In the genomic region with DNA sequence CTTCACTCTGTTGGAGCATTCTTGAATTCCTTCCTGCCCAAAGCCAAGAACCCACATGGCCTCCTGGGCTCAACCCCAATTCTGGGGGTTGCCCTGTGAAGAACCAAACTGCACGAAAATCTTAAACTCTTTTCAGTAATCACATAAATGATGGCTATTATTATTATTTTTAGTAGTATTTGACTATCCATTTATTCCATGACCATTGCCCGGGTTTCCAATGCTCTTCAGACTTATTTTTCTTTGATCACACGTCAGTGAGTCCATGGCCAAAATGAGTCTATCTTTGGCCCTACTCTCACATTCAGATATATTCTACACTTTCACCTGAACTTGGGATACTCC, we compare ENCODE assay signal across 14 cellular contexts.
A peak's percentile ranks its signal among the peaks of the same experiment; 100 is the strongest.
DNase-seq lines count a peak whose midpoint lies in the region; ATAC-seq and TF ChIP-seq lines count a peak whose summit lies in the region.
"Had no signal": no experiment of that assay in that cellular context is flagged by ENCODE, and none has a peak within 500 bp of the region (broad histone marks: within the 10 kb centered on the region; RNA-seq: fewer than 3 reads in every experiment).

No MANE protein-coding gene starts in this region.

- POLR2A ChIA-PET in PC-3 (lab: Charles Lee; ENCODE audit: unreplicated experiment) = no interaction called here

- no peak for TF ChIP-seq POLR2A in thyroid gland (IDR thresholded peaks at IDR 0.05)

- H3F3A ChIP-seq in GM23338 (replicated peaks; ENCODE audit: low read depth) (no peaks in the 10 kb centered on the region), PC-3 (ENCODE audit: low read length, unreplicated experiment) (no peaks in the 10 kb centered on the region)

- H3K4me3 Mint-ChIP-seq in GM23338 (peak overlapping the region; percentile 12; the same call in 1 of the 3 replicates), endodermal cell (no peak overlapping the region)
- H3K4me3 Mint-ChIP-seq: CD14-positive monocyte had no signal

- TF ChIP-seq CTCF in GM23338 (conservative IDR thresholded peaks at IDR 0.05; ENCODE audit: low read depth in 2 of 2) = no peak
- no peak for TF ChIP-seq CTCF in PC-3 (conservative IDR thresholded peaks at IDR 0.05; ENCODE audit: low read depth, low read length)
- TF ChIP-seq CTCF in endodermal cell (conservative IDR thresholded peaks at IDR 0.05) = no peak
- no peak for TF ChIP-seq CTCF in thyroid gland (IDR thresholded peaks at IDR 0.05)

- H3K4me2 ChIP-seq in GM23338 (peak overlapping the region; percentile 6), PC-3 (ENCODE audit: low read length) (peak overlapping the region; percentile 44; the same call in 1 of the 2 replicates)

- peak overlapping the region; percentile 23; the same call in 1 of the 2 replicates for H3K9ac ChIP-seq in PC-3 (ENCODE audit: low read length)
- H3K9ac ChIP-seq in endodermal cell (ENCODE audit: extremely low read depth, low read length, poor library complexity, severe bottlenecking) = no peak overlapping the region

- H3K4me3 ChIP-seq in GM23338 = no peak overlapping the region
- H3K4me3 ChIP-seq in PC-3 (ENCODE audit: low read length) = no peak overlapping the region
- H3K4me3 ChIP-seq in endodermal cell (ENCODE audit: low read length) = no peak overlapping the region
- no peak overlapping the region for H3K4me3 ChIP-seq in skin epidermis
- no peak overlapping the region for H3K4me3 ChIP-seq in thyroid gland (replicated peaks in 1 of 3)

- H3K4me1 ChIP-seq in GM23338 (ENCODE audit: insufficient read depth) (peaks cover 13% of the 10 kb centered on the region), PC-3 (ENCODE audit: insufficient read depth, low read length) (peaks cover 27% of the 10 kb centered on the region), endodermal cell (ENCODE audit: control insufficient read depth, insufficient read depth, low read length) (no peaks in the 10 kb centered on the region), thyroid gland (no peaks in the 10 kb centered on the region)

- H3K27me3 Mint-ChIP-seq in GM23338 (ENCODE audit: insufficient read depth, low read depth, poor library complexity) = peaks cover 4% of the 10 kb centered on the region
- H3K27me3 Mint-ChIP-seq in endodermal cell (ENCODE audit: insufficient read depth) = no peaks in the 10 kb centered on the region

- H3K79me2 ChIP-seq in GM23338 (replicated peaks; ENCODE audit: insufficient read depth) (no peaks in the 10 kb centered on the region), PC-3 (ENCODE audit: low read length) (no peaks in the 10 kb centered on the region)

- H3K27me3 ChIP-seq in GM23338 (ENCODE audit: insufficient read depth) (no peaks in the 10 kb centered on the region), PC-3 (ENCODE audit: low read length) (no peaks in the 10 kb centered on the region), endodermal cell (ENCODE audit: control insufficient read depth, insufficient read depth, low read length, poor library complexity, severe bottlenecking) (no peaks in the 10 kb centered on the region), thyroid gland (no peaks in the 10 kb centered on the region)

- no peaks in the 10 kb centered on the region for H3K36me3 ChIP-seq in GM23338 (ENCODE audit: insufficient read depth)
- no peaks in the 10 kb centered on the region for H3K36me3 ChIP-seq in PC-3 (ENCODE audit: low read depth, low read length)
- no peaks in the 10 kb centered on the region for H3K36me3 ChIP-seq in endodermal cell (ENCODE audit: control insufficient read depth, insufficient read depth, low read length)
- no peaks in the 10 kb centered on the region for H3K36me3 ChIP-seq in thyroid gland

- H3K27ac Mint-ChIP-seq in GM23338 (peak overlapping the region; percentile 96), endodermal cell (peak overlapping the region; percentile 15)
- H3K27ac Mint-ChIP-seq: CD14-positive monocyte had no signal

- 93 to 100% methylated on average over 2 of the region's 3 CpGs for WGBS in endodermal cell (ENCODE audit: insufficient coverage in 1 of 2, insufficient read length in 1 of 2), 2 experiments
- 72 to 91% methylated on average over 3 of the region's 3 CpGs for WGBS in thyroid gland, 2 donors

- H3K9me2 ChIP-seq in GM23338 (ENCODE audit: insufficient read depth) = no peaks in the 10 kb centered on the region
- no peaks in the 10 kb centered on the region for H3K9me2 ChIP-seq in PC-3 (replicated peaks; ENCODE audit: low read length)

- H2AFZ ChIP-seq in GM23338 (no peak overlapping the region), PC-3 (ENCODE audit: low read length) (0 out of 2 replicates have a peak overlapping the region, but pooled peaks have one; percentile 21)

- H3K9me3 ChIP-seq in PC-3 (ENCODE audit: low read length) = no peaks in the 10 kb centered on the region
- H3K9me3 ChIP-seq in endodermal cell (ENCODE audit: control insufficient read depth, low read length) = peaks cover 7% of the 10 kb centered on the region
- no peaks in the 10 kb centered on the region for H3K9me3 ChIP-seq in thyroid gland

- peaks cover 30% of the 10 kb centered on the region for H3K4me1 Mint-ChIP-seq in GM23338
- peaks cover 3% of the 10 kb centered on the region for H3K4me1 Mint-ChIP-seq in endodermal cell
- H3K4me1 Mint-ChIP-seq: CD14-positive monocyte had no signal

- H4K20me1 ChIP-seq in GM23338 (replicated peaks; ENCODE audit: insufficient read depth) = no peaks in the 10 kb centered on the region
- H4K20me1 ChIP-seq in PC-3 (ENCODE audit: low read length) = no peaks in the 10 kb centered on the region

- DNase-seq in GM23338 (ENCODE audit: low spot score) (no peak), PC-3 (no peak), endodermal cell (no peak), NK-92 (lab: John Stamatoyannopoulos, UW; ENCODE audit: unreplicated experiment) (no peak), SHP77 treated with DMSO at 0.1 percent for 48 hours (lab: John Stamatoyannopoulos, UW) (no peak), thyroid gland (no peak)
- DNase-seq: ACHN, AML-193, NCI-H1436, NCI-H2171, NCI-H446 treated with DMSO at 0.1 percent for 48 hours, NCI-H748 treated with DMSO at 0.1 percent for 48 hours had no signal

- TSS peak; percentile 67 for BruUV-seq in PC-3 (replicated peaks; lab: Mats Ljungman, UMichigan)

- H3K36me3 Mint-ChIP-seq in GM23338 (ENCODE audit: low read depth) = peaks cover 37% of the 10 kb centered on the region
- peaks cover 10% of the 10 kb centered on the region for H3K36me3 Mint-ChIP-seq in endodermal cell (ENCODE audit: low read depth)
- H3K36me3 Mint-ChIP-seq: CD14-positive monocyte had no signal

- CTCF ChIA-PET in PC-3 (lab: Charles Lee) = no interaction called here

- H3K9me3 Mint-ChIP-seq in GM23338 (peaks cover 26% of the 10 kb centered on the region), endodermal cell (peaks cover 19% of the 10 kb centered on the region)

- H3K27ac ChIP-seq in GM23338 (ENCODE audit: low read depth) = peak overlapping the region; percentile 84
- peak overlapping the region; percentile 74 for H3K27ac ChIP-seq in PC-3 (ENCODE audit: low read length)
- no peak overlapping the region for H3K27ac ChIP-seq in endodermal cell (ENCODE audit: low read depth, low read length)
- peak overlapping the region in 11 of 21 experiments; percentile 4 to 71 (median 29) for H3K27ac ChIP-seq in skin epidermis
- H3K27ac ChIP-seq in thyroid gland = no peak overlapping the region

- intact Hi-C loops in PC-3 (cut with micrococcal nuclease) (no loop called here), thyroid gland (cut with DNase I) (no loop called here)

- no peak for ATAC-seq in GM23338
- ATAC-seq in PC-3 = no peak

TF ChIP-seq in GM23338, 12 proteins besides CTCF, POLR2A, EP300 and RAD21:
- no peak for TF ChIP-seq CREB1 (CRISPR knock-in tag; IDR thresholded peaks at IDR 0.05; ENCODE audit: low read depth)
- TF ChIP-seq EZH2phosphoT487 (IDR thresholded peaks at IDR 0.05; ENCODE audit: unreplicated experiment) = no peak
- TF ChIP-seq, protein P1, sequence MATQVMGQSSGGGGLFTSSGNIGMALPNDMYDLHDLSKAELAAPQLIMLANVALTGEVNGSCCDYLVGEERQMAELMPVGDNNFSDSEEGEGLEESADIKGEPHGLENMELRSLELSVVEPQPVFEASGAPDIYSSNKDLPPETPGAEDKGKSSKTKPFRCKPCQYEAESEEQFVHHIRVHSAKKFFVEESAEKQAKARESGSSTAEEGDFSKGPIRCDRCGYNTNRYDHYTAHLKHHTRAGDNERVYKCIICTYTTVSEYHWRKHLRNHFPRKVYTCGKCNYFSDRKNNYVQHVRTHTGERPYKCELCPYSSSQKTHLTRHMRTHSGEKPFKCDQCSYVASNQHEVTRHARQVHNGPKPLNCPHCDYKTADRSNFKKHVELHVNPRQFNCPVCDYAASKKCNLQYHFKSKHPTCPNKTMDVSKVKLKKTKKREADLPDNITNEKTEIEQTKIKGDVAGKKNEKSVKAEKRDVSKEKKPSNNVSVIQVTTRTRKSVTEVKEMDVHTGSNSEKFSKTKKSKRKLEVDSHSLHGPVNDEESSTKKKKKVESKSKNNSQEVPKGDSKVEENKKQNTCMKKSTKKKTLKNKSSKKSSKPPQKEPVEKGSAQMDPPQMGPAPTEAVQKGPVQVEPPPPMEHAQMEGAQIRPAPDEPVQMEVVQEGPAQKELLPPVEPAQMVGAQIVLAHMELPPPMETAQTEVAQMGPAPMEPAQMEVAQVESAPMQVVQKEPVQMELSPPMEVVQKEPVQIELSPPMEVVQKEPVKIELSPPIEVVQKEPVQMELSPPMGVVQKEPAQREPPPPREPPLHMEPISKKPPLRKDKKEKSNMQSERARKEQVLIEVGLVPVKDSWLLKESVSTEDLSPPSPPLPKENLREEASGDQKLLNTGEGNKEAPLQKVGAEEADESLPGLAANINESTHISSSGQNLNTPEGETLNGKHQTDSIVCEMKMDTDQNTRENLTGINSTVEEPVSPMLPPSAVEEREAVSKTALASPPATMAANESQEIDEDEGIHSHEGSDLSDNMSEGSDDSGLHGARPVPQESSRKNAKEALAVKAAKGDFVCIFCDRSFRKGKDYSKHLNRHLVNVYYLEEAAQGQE (IDR thresholded peaks at IDR 0.05; ENCODE audit: unreplicated experiment) = no peak
- TF ChIP-seq ZNF331 (CRISPR knock-in tag; IDR thresholded peaks at IDR 0.05; ENCODE audit: low read depth) = no peak
- no peak for TF ChIP-seq NANOG (IDR thresholded peaks at IDR 0.05; ENCODE audit: borderline replicate concordance)
- no peak for TF ChIP-seq STAT1 (IDR thresholded peaks at IDR 0.05; ENCODE audit: unreplicated experiment)

Comparison
In these comparisons a context has a peak if more than half of its experiments do, and no peak if none do; other contexts are left out.
1. H3K27ac ChIP-seq: peak in GM23338 (single experiment), PC-3 (single experiment) and skin epidermis (11 of 21); none in endodermal cell (single experiment) and thyroid gland (0 of 3).